10 cellular contexts compared by ENCODE assay signal in genomic region chr6:7166410-7167293, GRCh38. TPM values are rescaled to one million over a fixed set of nuclear protein-coding genes. Genes with fewer than 3 reads are reported as not detected.
DNase-seq lines count a peak whose midpoint lies in the region; ATAC-seq and TF ChIP-seq lines count a peak whose summit lies in the region.
"Had no signal": no experiment of that assay in that cellular context is flagged by ENCODE, and none has a peak within 500 bp of the region (broad histone marks: within the 10 kb centered on the region; RNA-seq: fewer than 3 reads in every experiment).

No MANE protein-coding gene starts in this region.

- no peak overlapping the region for H4K5ac ChIP-seq in H9 (ENCODE audit: insufficient read length, low read depth, low read length)

- H2BK5ac ChIP-seq in H9 (ENCODE audit: insufficient read length, low read length) = no peak overlapping the region

- H3K14ac ChIP-seq in H9 (ENCODE audit: insufficient read depth, low read length) = no peak overlapping the region

- H3K4ac ChIP-seq in H9 (ENCODE audit: low read depth, low read length) = no peak overlapping the region

- no peak overlapping the region for H2AFZ ChIP-seq in H9 (ENCODE audit: low read length)

- no peaks in the 10 kb centered on the region for H3K79me1 ChIP-seq in H9 (ENCODE audit: insufficient read depth, low read depth, low read length, poor library complexity, severe bottlenecking)

- H3K9me3 ChIP-seq in H9 (ENCODE audit: control insufficient read depth, low read depth, low read length) = no peaks in the 10 kb centered on the region

- CTCF ChIA-PET in RWPE1 (lab: Yijun Ruan, JAX) = interaction anchor here (0.6 to 0.7 kb wide), 2 partner anchors 100 to 268 kb away, joined by 6 read pairs; no protein-coding TSS in a partner anchor

- TF ChIP-seq CTCF in H9 (conservative IDR thresholded peaks at IDR 0.05) (no peak), RWPE1 (conservative IDR thresholded peaks at IDR 0.05; ENCODE audit: low read depth) (no peak)

- POLR2A ChIA-PET in RWPE1 (lab: Yijun Ruan, JAX; ENCODE audit: low non-redundant PET) = interaction anchor here (0.5 to 0.7 kb wide), 3 partner anchors 73 to 973 kb away, joined by 3 to 8 read pairs (median 6); no protein-coding TSS in a partner anchor

- H2BK12ac ChIP-seq in H9 (ENCODE audit: insufficient read length, low read depth, low read length) = no peak overlapping the region

- intact Hi-C loops in sciatic nerve (cut with DNase I) = no loop called here

- H3K27me3 Mint-ChIP-seq in H9 (ENCODE audit: low read depth) = no peaks in the 10 kb centered on the region
- H3K27me3 Mint-ChIP-seq: natural killer cell treated with Interleukin-12 subunit alpha and Interleukin-12 subunit beta and Interleukin-15 and Interleukin-18, amount 100 ng/mL, for 72 hours had no signal

- H4K20me1 ChIP-seq in H9 (ENCODE audit: control insufficient read depth, insufficient read depth, insufficient read length) = no peaks in the 10 kb centered on the region

- no peak overlapping the region for H3T11ph ChIP-seq in H9 (ENCODE audit: low read length)

- H3K18ac ChIP-seq in H9 (ENCODE audit: insufficient read length, low read depth, low read length) = no peak overlapping the region

- H3K4me3 Mint-ChIP-seq in H9 = no peak overlapping the region; a peak in 1 of 5 replicates
- H3K4me3 Mint-ChIP-seq: natural killer cell treated with Interleukin-12 subunit alpha and Interleukin-12 subunit beta and Interleukin-15 and Interleukin-18, amount 100 ng/mL, for 72 hours had no signal

- H3K79me2 ChIP-seq in H9 (ENCODE audit: insufficient read depth, low read length) = no peaks in the 10 kb centered on the region; the same call in 1 of the 2 replicates

- H3K27me3 ChIP-seq in H9 (ENCODE audit: insufficient read depth, low read length) = no peaks in the 10 kb centered on the region

- DNase-seq in H9 = no peak
- DNase-seq in RWPE1 (ENCODE audit: low spot score) = no peak
- peak; percentile 92 for DNase-seq in fibroblast of peridontal ligament (ENCODE audit: extremely low read depth)
- DNase-seq in sciatic nerve (ENCODE audit: low spot score) = no peak
- DNase-seq in activated gamma-delta T cell treated with Interleukin-2 at 50 U/mL for 16 hours = no peak
- no peak for DNase-seq in nucleus accumbens (lab: John Stamatoyannopoulos, UW)
- DNase-seq in dedifferentiated amniotic fluid mesenchymal stem cell (ENCODE audit: extremely low spot score) = no peak
- no peak for DNase-seq in stimulated activated CD4-positive, alpha-beta T cell treated with anti-CD3 and anti-CD28 coated beads, Interleukin-1b, Interleukin-23, amount 100 ng/mL, for 48 hours
- DNase-seq: DND-41 had no signal

- peaks cover 14% of the 10 kb centered on the region for H3K4me1 ChIP-seq in H9 (ENCODE audit: insufficient read depth, low read length)

- H4K8ac ChIP-seq in H9 (replicated peaks; ENCODE audit: insufficient read length, low read depth, low read length) = no peak overlapping the region

- no CpG with 5 or more reads among the region's 19 CpGs for WGBS in H9 (ENCODE audit: extremely low coverage, insufficient read length, low lambda C conversion rate)

- H3K27ac ChIP-seq in H9 (ENCODE audit: insufficient read length, low read depth, low read length) (no peak overlapping the region), RWPE1 (peak overlapping the region; percentile 29)

- H3K36me3 Mint-ChIP-seq in H9 (ENCODE audit: insufficient read depth in 1 of 3, low read depth in 3 of 3) = peaks cover 0 to 2% (median 2%) of the 10 kb centered on the region in 3 experiments; a peak in 2 of 7 replicates
- H3K36me3 Mint-ChIP-seq: natural killer cell treated with Interleukin-12 subunit alpha and Interleukin-12 subunit beta and Interleukin-15 and Interleukin-18, amount 100 ng/mL, for 72 hours had no signal

- H3K23me2 ChIP-seq in H9 (ENCODE audit: insufficient read length, low read depth, low read length, poor library complexity, severe bottlenecking) = no peaks in the 10 kb centered on the region

- H3K23ac ChIP-seq in H9 (ENCODE audit: insufficient read length, low read depth, low read length) = no peak overlapping the region

- H2AK5ac ChIP-seq in H9 (ENCODE audit: insufficient read length, low read length) = no peak overlapping the region

- H2BK120ac ChIP-seq in H9 (ENCODE audit: low read depth, low read length, poor library complexity, severe bottlenecking) = no peak overlapping the region

- no peak overlapping the region for H2BK15ac ChIP-seq in H9 (ENCODE audit: low read depth, low read length)

- peak; percentile 60 for ATAC-seq in sciatic nerve
- ATAC-seq: natural killer cell treated with Interleukin-12 subunit alpha and Interleukin-12 subunit beta and Interleukin-15 and Interleukin-18, amount 100 ng/mL, for 72 hours had no signal

- H3K27ac Mint-ChIP-seq in H9 = peak overlapping the region in 2 of 3 experiments; percentile 45 to 69; a peak in 4 of 7 replicates

- no peak overlapping the region for H3K56ac ChIP-seq in H9 (ENCODE audit: insufficient read length, low read depth, low read length)

- no peak overlapping the region for H4K91ac ChIP-seq in H9 (ENCODE audit: insufficient read length, low read depth, low read length)

- no peak overlapping the region for H3K4me2 ChIP-seq in H9 (ENCODE audit: insufficient read depth, insufficient read length, low read length)

- no peak overlapping the region for H2BK20ac ChIP-seq in H9 (ENCODE audit: low read depth, low read length, poor library complexity, severe bottlenecking)

- H3K4me1 Mint-ChIP-seq in H9 = peaks cover 56 to 70% of the 10 kb centered on the region in 2 experiments

- no peaks in the 10 kb centered on the region for H3K9me3 Mint-ChIP-seq in H9
- H3K9me3 Mint-ChIP-seq: natural killer cell treated with Interleukin-12 subunit alpha and Interleukin-12 subunit beta and Interleukin-15 and Interleukin-18, amount 100 ng/mL, for 72 hours had no signal

- no peak overlapping the region for H3K9ac ChIP-seq in H9 (ENCODE audit: extremely low read depth, insufficient read length, low read length)

RNA-seq across cellular contexts. Expression of gene RREB1, which starts 58.9 kb away (rescaled TPM):
- 33.6 and 35.8 TPM in 2 replicates for total RNA-seq in H9 (2021)
- 50.6 TPM for total RNA-seq in sciatic nerve
